In genomic region chr2:54557601-54558187, GRCh38 we compare ENCODE assay signal across 8 cellular contexts.
DNase-seq lines count a peak whose midpoint lies in the region; ATAC-seq and TF ChIP-seq lines count a peak whose summit lies in the region.

No MANE protein-coding gene starts in this region.

- H2AFZ ChIP-seq in OCI-LY7 (ENCODE audit: low read length): peak overlapping the region; percentile 76

- ATAC-seq in GM19324 (IDR thresholded peaks at IDR 0.05; ENCODE audit: low FRiP score, unreplicated experiment) (peak; percentile 58), HG03442 (IDR thresholded peaks at IDR 0.05; ENCODE audit: unreplicated experiment) (peak; percentile 30), gastroesophageal sphincter (no peak)

- H3K9me2 ChIP-seq in OCI-LY7 (ENCODE audit: insufficient read depth, low read length): no peaks in the 10 kb centered on the region

- intact Hi-C loops in OCI-LY7 (cut with micrococcal nuclease; ENCODE audit: unreplicated experiment): loop anchor here (1.0 to 5.0 kb wide), 3 partner anchors 35 to 230 kb away; no protein-coding TSS in a partner anchor
- intact Hi-C loops in ovary (cut with DNase I): loop anchor here in 1 of 4 donors (5.0 kb wide), 1 partner anchor 80 kb away; no protein-coding TSS in a partner anchor
- intact Hi-C loops in uterus (cut with DNase I; ENCODE audit: low total_unique reads): no loop called here

- H3K36me3 ChIP-seq in BLaER1: no peaks in the 10 kb centered on the region
- no peaks in the 10 kb centered on the region for H3K36me3 ChIP-seq in OCI-LY7 (ENCODE audit: insufficient read depth, low read length)
- no peaks in the 10 kb centered on the region for H3K36me3 ChIP-seq in gastroesophageal sphincter
- H3K36me3 ChIP-seq in ovary: no peaks in the 10 kb centered on the region
- no peaks in the 10 kb centered on the region for H3K36me3 ChIP-seq in uterus

- H3K4me2 ChIP-seq in BLaER1 (peak overlapping the region; percentile 95), OCI-LY7 (ENCODE audit: low read length) (peak overlapping the region; percentile 84)

- POLR2A ChIA-PET in OCI-LY7 (lab: Charles Lee): interaction anchor here (0.5 to 3.7 kb wide), 12 partner anchors 13 to 455 kb away, joined by 3 to 56 read pairs (median 4); no protein-coding TSS in a partner anchor

- H3K4me3 ChIP-seq in BLaER1: peak overlapping the region; percentile 83
- peak overlapping the region; percentile 85 for H3K4me3 ChIP-seq in OCI-LY7 (ENCODE audit: low read depth, low read length, poor library complexity, severe bottlenecking)
- H3K4me3 ChIP-seq in gastroesophageal sphincter: peak overlapping the region; percentile 33 to 56
- H3K4me3 ChIP-seq in ovary: peak overlapping the region; percentile 50
- peak overlapping the region; percentile 24 to 54 for H3K4me3 ChIP-seq in uterus

- DNase-seq in OCI-LY7 (ENCODE audit: low spot score) (peak; percentile 81), ovary (peak; percentile 19 to 58 (median 50)), uterus (peak; percentile 42 to 45)
- DNase-seq in activated effector memory CD4-positive, alpha-beta T cell treated with Interleukin-2 at 50 U/mL for 16 hours: peak; percentile 69

- 17 to 35% methylated on average over 18 to 38 of the region's 48 CpGs for WGBS in gastroesophageal sphincter (ENCODE audit: low coverage in 1 of 2), 2 donors
- 8 to 12% (median 9%) methylated on average over 48 of the region's 48 CpGs for WGBS in ovary, 3 donors

- H3K79me2 ChIP-seq in OCI-LY7 (ENCODE audit: insufficient read depth, low read depth, low read length): peaks cover 43% of the 10 kb centered on the region

- no TSS peak for BruUV-seq in OCI-LY7 (replicated peaks; lab: Mats Ljungman, UMichigan)

- TF ChIP-seq EP300 in gastroesophageal sphincter (IDR thresholded peaks at IDR 0.05) (no peak), ovary (IDR thresholded peaks at IDR 0.05) (no peak)

- H3K9ac ChIP-seq in BLaER1: peak overlapping the region; percentile 95

- TF ChIP-seq POLR2A in gastroesophageal sphincter (IDR thresholded peaks at IDR 0.05) (no peak), ovary (IDR thresholded peaks at IDR 0.05) (no peak), uterus (IDR thresholded peaks at IDR 0.05) (no peak)

- peaks cover 29% of the 10 kb centered on the region for H4K20me1 ChIP-seq in BLaER1
- 0 out of 2 replicates have a peak, but pooled peaks cover 3% of the 10 kb centered on the region for H4K20me1 ChIP-seq in OCI-LY7 (ENCODE audit: insufficient read depth, low read length)

- H3K27me3 ChIP-seq in BLaER1: no peaks in the 10 kb centered on the region
- no peaks in the 10 kb centered on the region for H3K27me3 ChIP-seq in gastroesophageal sphincter
- no peaks in the 10 kb centered on the region for H3K27me3 ChIP-seq in ovary
- H3K27me3 ChIP-seq in uterus: no peaks in the 10 kb centered on the region

- TF ChIP-seq CTCF in OCI-LY7 (conservative IDR thresholded peaks at IDR 0.05; ENCODE audit: low read length) (peak; percentile 44; the same call in 1 of the 2 replicates), gastroesophageal sphincter (IDR thresholded peaks at IDR 0.05) (peak in 2 of 4 experiments; percentile 16 to 37), ovary (IDR thresholded peaks at IDR 0.05) (no peak), uterus (IDR thresholded peaks at IDR 0.05) (peak in 1 of 4 experiments; percentile 12)

- H3K4me1 ChIP-seq in BLaER1: peaks cover 48% of the 10 kb centered on the region
- peaks cover 39% of the 10 kb centered on the region for H3K4me1 ChIP-seq in OCI-LY7 (ENCODE audit: insufficient read depth, low read length, poor library complexity, severe bottlenecking)
- peaks cover 19 to 91% (median 33%) of the 10 kb centered on the region in 3 donors for H3K4me1 ChIP-seq in gastroesophageal sphincter
- peaks cover 17% of the 10 kb centered on the region for H3K4me1 ChIP-seq in ovary (ENCODE audit: insufficient read depth)
- H3K4me1 ChIP-seq in uterus: peaks cover 11 to 23% of the 10 kb centered on the region in 2 donors

- H3K9me3 ChIP-seq in BLaER1: no peaks in the 10 kb centered on the region
- no peaks in the 10 kb centered on the region for H3K9me3 ChIP-seq in OCI-LY7 (ENCODE audit: low read length)
- no peaks in the 10 kb centered on the region for H3K9me3 ChIP-seq in gastroesophageal sphincter
- no peaks in the 10 kb centered on the region for H3K9me3 ChIP-seq in ovary
- no peaks in the 10 kb centered on the region for H3K9me3 ChIP-seq in uterus

- CTCF ChIA-PET in OCI-LY7 (lab: Charles Lee; ENCODE audit: unreplicated experiment): interaction anchor here (0.6 kb wide), 1 partner anchor 337 kb away, joined by 3 read pairs; no protein-coding TSS in a partner anchor

- peak overlapping the region; percentile 96 for H3K27ac ChIP-seq in BLaER1
- peak overlapping the region; percentile 79 for H3K27ac ChIP-seq in OCI-LY7 (ENCODE audit: low read depth, low read length, poor library complexity, severe bottlenecking)
- H3K27ac ChIP-seq in gastroesophageal sphincter: peak overlapping the region; percentile 1 to 92 (median 87)
- peak overlapping the region; percentile 44 to 62 for H3K27ac ChIP-seq in ovary
- peak overlapping the region; percentile 91 to 92 for H3K27ac ChIP-seq in uterus
